Comparison of ENCODE assay signal across 4 cellular contexts in the genomic region with DNA sequence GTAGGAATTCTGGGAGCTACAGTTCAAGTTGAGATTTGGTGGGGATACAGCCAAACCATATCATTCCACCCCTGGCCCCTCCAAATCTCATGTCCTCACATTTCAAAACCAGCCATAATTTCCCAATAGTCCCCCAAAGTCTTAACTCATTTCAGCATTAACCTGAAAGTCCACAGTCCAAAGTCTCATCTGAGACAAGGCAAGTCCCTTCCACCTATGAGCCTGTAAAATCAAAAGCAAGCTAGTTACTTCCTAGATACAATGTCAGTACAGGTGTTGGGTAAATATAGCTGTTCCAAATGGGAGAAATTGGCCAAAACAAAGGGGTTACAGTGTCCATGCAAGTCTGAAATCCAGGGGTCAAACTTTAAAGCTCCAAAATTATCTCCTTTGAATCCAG. TPM values are rescaled to one million over a fixed set of nuclear protein-coding genes. Genes with fewer than 3 reads are reported as not detected.
"Had no signal": no experiment of that assay in that cellular context is flagged by ENCODE, and none has a peak within 500 bp of the region (broad histone marks: within the 10 kb centered on the region; RNA-seq: fewer than 3 reads in every experiment).

No MANE protein-coding gene starts in this region.

RNA-seq across cellular contexts. Expression of a gene that starts 30.9 kb away (rescaled TPM):
- total RNA-seq: thoracic aorta, transverse colon, upper lobe of left lung, upper lobe of right lung had no signal
